9 cellular contexts compared by ENCODE assay signal in genomic region chr19:6126335-6126974, GRCh38. TPM values are rescaled to one million over a fixed set of nuclear protein-coding genes. Genes with fewer than 3 reads are reported as not detected.
A peak's percentile ranks its signal among the peaks of the same experiment; 100 is the strongest.
DNase-seq lines count a peak whose midpoint lies in the region; ATAC-seq and TF ChIP-seq lines count a peak whose summit lies in the region.
"Had no signal": no experiment of that assay in that cellular context is flagged by ENCODE, and none has a peak within 500 bp of the region (broad histone marks: within the 10 kb centered on the region; RNA-seq: fewer than 3 reads in every experiment).

No MANE protein-coding gene starts in this region.

- H3K9me3 ChIP-seq in naive thymus-derived CD4-positive, alpha-beta T cell (ENCODE audit: control insufficient read depth in 2 of 3, low read length in 3 of 3): peaks cover 0 to 5% (median 0%) of the 10 kb centered on the region in 3 experiments

- peak; percentile 38 for ATAC-seq in HG03378 (IDR thresholded peaks at IDR 0.05; ENCODE audit: unreplicated experiment)
- ATAC-seq in naive thymus-derived CD4-positive, alpha-beta T cell: peak; percentile 54
- no peak for ATAC-seq in GM19023 (IDR thresholded peaks at IDR 0.05; ENCODE audit: unreplicated experiment)
- ATAC-seq in GM21717 (IDR thresholded peaks at IDR 0.05; ENCODE audit: unreplicated experiment): no peak

- H3K27me3 ChIP-seq in brain microvascular endothelial cell (replicated peaks): no peaks in the 10 kb centered on the region
- no peaks in the 10 kb centered on the region for H3K27me3 ChIP-seq in naive thymus-derived CD4-positive, alpha-beta T cell (ENCODE audit: control insufficient read depth in 2 of 2, insufficient read depth in 2 of 2, low read length in 2 of 2)

- H3K27me3 Mint-ChIP-seq in naive thymus-derived CD4-positive, alpha-beta T cell: no peaks in the 10 kb centered on the region

- H3K9me3 Mint-ChIP-seq in naive thymus-derived CD4-positive, alpha-beta T cell: peaks cover 0 to 4% (median 0%) of the 10 kb centered on the region in 11 donors

- no peaks in the 10 kb centered on the region for H3K4me1 ChIP-seq in naive thymus-derived CD4-positive, alpha-beta T cell (ENCODE audit: control insufficient read depth in 2 of 2, insufficient read depth in 2 of 2, low read length in 2 of 2)

- in situ Hi-C loops in brain microvascular endothelial cell (cut with HindIII; ENCODE audit: low pct_ligation_motif_present, low sequenced_read_pairs): no loop called here

- peaks cover 0 to 7% (median 0%) of the 10 kb centered on the region in 7 donors for H3K4me1 Mint-ChIP-seq in naive thymus-derived CD4-positive, alpha-beta T cell

- H3K36me3 ChIP-seq in brain microvascular endothelial cell (replicated peaks): no peaks in the 10 kb centered on the region
- H3K36me3 ChIP-seq in naive thymus-derived CD4-positive, alpha-beta T cell (ENCODE audit: control insufficient read depth in 2 of 3, insufficient read depth in 3 of 3, low read length in 3 of 3): no peaks in the 10 kb centered on the region

- CTCF ChIA-PET in naive thymus-derived CD4-positive, alpha-beta T cell (lab: Charles Lee): interaction anchor here (0.6 to 6.2 kb wide), 13 partner anchors 10 to 1591 kb away, joined by 3 to 83 read pairs (median 5); no protein-coding TSS in a partner anchor

- POLR2A ChIA-PET in naive thymus-derived CD4-positive, alpha-beta T cell (lab: Charles Lee): interaction anchor here (0.6 kb wide), 1 partner anchor 26 kb away, joined by 3 read pairs; no protein-coding TSS in a partner anchor

- intact Hi-C loops in naive thymus-derived CD4-positive, alpha-beta T cell (cut with micrococcal nuclease): loop anchor here (1.0 to 5.0 kb wide), 3 partner anchors 39 to 173 kb away; no protein-coding TSS in a partner anchor

- no peak overlapping the region for H3K27ac ChIP-seq in brain microvascular endothelial cell
- no peak overlapping the region for H3K27ac ChIP-seq in naive thymus-derived CD4-positive, alpha-beta T cell (ENCODE audit: low read depth, low read length)

- H3K4me3 ChIP-seq in brain microvascular endothelial cell (ENCODE audit: low read depth, low read length): no peak overlapping the region
- H3K4me3 ChIP-seq in naive thymus-derived CD4-positive, alpha-beta T cell (ENCODE audit: low read length): no peak overlapping the region

- peak; percentile 61 for DNase-seq in Daoy (ENCODE audit: low read depth)
- DNase-seq in NCI-H524 treated with DMSO at 0.1 percent for 48 hours (lab: John Stamatoyannopoulos, UW): peak; percentile 30
- peak; percentile 41 for DNase-seq in brain microvascular endothelial cell
- DNase-seq in naive thymus-derived CD4-positive, alpha-beta T cell: peak in 4 of 9 donors; percentile 9 to 22 (median 16)
- no peak for DNase-seq in superior temporal gyrus (ENCODE audit: extremely low spot score)

- H3K4me3 Mint-ChIP-seq in naive thymus-derived CD4-positive, alpha-beta T cell: no peak overlapping the region

- no peak overlapping the region for H3K27ac Mint-ChIP-seq in naive thymus-derived CD4-positive, alpha-beta T cell

- TF ChIP-seq CTCF in brain microvascular endothelial cell (IDR thresholded peaks at IDR 0.05; ENCODE audit: low read depth, low read length, missing control alignments): peak; percentile 49

- no peaks in the 10 kb centered on the region for H3K36me3 Mint-ChIP-seq in naive thymus-derived CD4-positive, alpha-beta T cell

RNA-seq across cellular contexts. Expression of gene ACSBG2, which starts 9.0 kb away (rescaled TPM):
- not detected in 2 replicates for total RNA-seq in Daoy (2014; rRNA removed; shearing (Covaris generic))
- total RNA-seq in naive thymus-derived CD4-positive, alpha-beta T cell: not detected
- polyA plus RNA-seq in naive thymus-derived CD4-positive, alpha-beta T cell: not detected
- total RNA-seq: T-helper 2 cell treated with Interferon-gamma antibody and Interleukin-4, amounts not matched to agents 100 ng/mL and 5 ng/mL, for 36 hours had no signal

RNA-seq across cellular contexts. Expression of gene RFX2, which starts 16.2 kb away (rescaled TPM):
- total RNA-seq in Daoy (2014; rRNA removed; shearing (Covaris generic)): 3.6 and 11.1 TPM in 2 replicates
- total RNA-seq in naive thymus-derived CD4-positive, alpha-beta T cell: 10 to 100 TPM in 1 of 5 experiments, 1 to 10 TPM in 4; 4.0 to 18.4 (median 8.4) TPM
- 1 to 10 TPM; 3.8 to 8.0 TPM for polyA plus RNA-seq in naive thymus-derived CD4-positive, alpha-beta T cell

Comparison
In these comparisons a context has a peak if more than half of its experiments do, and no peak if none do; other contexts are left out.
1. ATAC-seq: peak in HG03378 (single experiment) and naive thymus-derived CD4-positive, alpha-beta T cell (single experiment); none in GM19023 (single experiment) and GM21717 (single experiment).